Comparison of ENCODE assay signal across 11 cellular contexts in the genomic region with DNA sequence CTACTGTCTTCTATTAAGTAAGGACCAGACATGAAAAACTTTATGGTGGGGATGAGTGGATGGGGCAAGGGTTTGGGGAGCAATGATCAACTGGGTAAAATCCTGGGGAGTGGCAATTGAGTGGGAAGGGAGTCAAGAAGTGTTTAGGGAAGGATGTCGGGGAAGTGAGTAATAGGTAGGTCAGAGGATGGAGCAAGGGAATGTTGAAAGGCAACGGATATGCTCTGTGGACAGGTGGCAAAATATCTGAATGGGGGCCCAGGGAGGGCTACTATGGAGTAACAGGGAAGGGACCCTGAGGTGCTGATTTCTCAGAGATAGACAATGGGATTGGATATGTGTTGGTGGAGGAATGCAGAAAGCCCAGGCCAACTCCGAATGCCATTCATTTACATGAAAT. TPM values are rescaled to one million over a fixed set of nuclear protein-coding genes. Genes with fewer than 3 reads are reported as not detected.
DNase-seq lines count a peak whose midpoint lies in the region; ATAC-seq and TF ChIP-seq lines count a peak whose summit lies in the region.
"Had no signal": no experiment of that assay in that cellular context is flagged by ENCODE, and none has a peak within 500 bp of the region (broad histone marks: within the 10 kb centered on the region; RNA-seq: fewer than 3 reads in every experiment).

No MANE protein-coding gene starts in this region.

- H3K4me3 ChIP-seq in epithelial cell of esophagus (ENCODE audit: low read length): no peak overlapping the region
- H3K4me3 ChIP-seq: Peyer's patch had no signal

- no peaks in the 10 kb centered on the region for H3K27me3 ChIP-seq in CD4-positive, alpha-beta T cell (ENCODE audit: control insufficient read depth, insufficient read depth, low read length)
- H3K27me3 ChIP-seq: Peyer's patch had no signal

- H3K36me3 Mint-ChIP-seq in CD4-positive, alpha-beta T cell (ENCODE audit: low read depth): no peaks in the 10 kb centered on the region
- H3K36me3 Mint-ChIP-seq in progenitor cell of endocrine pancreas (ENCODE audit: insufficient read depth): no peaks in the 10 kb centered on the region

- peak overlapping the region; percentile 76 for H3K4me3 Mint-ChIP-seq in CD4-positive, alpha-beta T cell
- H3K4me3 Mint-ChIP-seq in progenitor cell of endocrine pancreas (ENCODE audit: low read depth): no peak overlapping the region

- H3K9me3 Mint-ChIP-seq in CD4-positive, alpha-beta T cell: no peaks in the 10 kb centered on the region
- no peaks in the 10 kb centered on the region for H3K9me3 Mint-ChIP-seq in progenitor cell of endocrine pancreas (ENCODE audit: low read depth)

- H3K27ac Mint-ChIP-seq in CD4-positive, alpha-beta T cell: peak overlapping the region; percentile 74
- peak overlapping the region; percentile 33 for H3K27ac Mint-ChIP-seq in progenitor cell of endocrine pancreas

- no peak for ATAC-seq in CD4-positive, alpha-beta T cell (ENCODE audit: poor library complexity)
- no peak for ATAC-seq in GM18505 (IDR thresholded peaks at IDR 0.05; ENCODE audit: unreplicated experiment)

- TF ChIP-seq CTCF in CD4-positive, alpha-beta T cell (IDR thresholded peaks at IDR 0.05): no peak
- TF ChIP-seq CTCF in epithelial cell of esophagus (IDR thresholded peaks at IDR 0.05; ENCODE audit: insufficient read depth, low read depth, low read length, missing control alignments): no peak
- TF ChIP-seq CTCF in progenitor cell of endocrine pancreas (IDR thresholded peaks at IDR 0.05; ENCODE audit: unreplicated experiment): no peak

- no peaks in the 10 kb centered on the region for H3K9me3 ChIP-seq in CD4-positive, alpha-beta T cell (ENCODE audit: control insufficient read depth, low read length)
- H3K9me3 ChIP-seq: Peyer's patch had no signal

- intact Hi-C loops in CD4-positive, alpha-beta T cell (cut with DNase I, micrococcal nuclease): no loop called here

- CTCF ChIA-PET in CD4-positive, alpha-beta T cell (lab: Charles Lee): no interaction called here

- no peak overlapping the region for H3K27ac ChIP-seq in CD4-positive, alpha-beta T cell (ENCODE audit: low read depth, low read length)

- no peak for DNase-seq in CD4-positive, alpha-beta T cell
- DNase-seq in M059J (ENCODE audit: low read depth): peak; percentile 61
- DNase-seq in epithelial cell of esophagus (ENCODE audit: low read depth): peak; percentile 75
- DNase-seq in progenitor cell of endocrine pancreas (ENCODE audit: low spot score, unreplicated experiment): no peak
- no peak for DNase-seq in NCI-H510A (lab: John Stamatoyannopoulos, UW)
- DNase-seq in NCI-H774 (lab: John Stamatoyannopoulos, UW): no peak
- no peak for DNase-seq in COLO668 (lab: John Stamatoyannopoulos, UW; ENCODE audit: unreplicated experiment)
- DNase-seq: DND-41, NCI-H1105 treated with DMSO at 0.1 percent for 48 hours, Peyer's patch had no signal

- TF ChIP-seq POLR2A in GM18505 (IDR thresholded peaks at IDR 0.05; ENCODE audit: borderline replicate concordance, extremely low read depth, insufficient read depth, insufficient read length): no peak

- POLR2A ChIA-PET in CD4-positive, alpha-beta T cell (lab: Charles Lee): interaction anchor here (3.1 kb wide), 1 partner anchor 37 kb away, joined by 22 read pairs; no protein-coding TSS in a partner anchor

- H3K27me3 Mint-ChIP-seq in CD4-positive, alpha-beta T cell: no peaks in the 10 kb centered on the region
- peaks cover 3% of the 10 kb centered on the region for H3K27me3 Mint-ChIP-seq in progenitor cell of endocrine pancreas

- H3K4me1 Mint-ChIP-seq in CD4-positive, alpha-beta T cell (ENCODE audit: low read depth): peaks cover 47% of the 10 kb centered on the region
- H3K4me1 Mint-ChIP-seq in progenitor cell of endocrine pancreas (ENCODE audit: low read depth): peaks cover 36% of the 10 kb centered on the region

RNA-seq across cellular contexts. Expression of gene FOS, which starts 21.4 kb away (rescaled TPM):
- 1,000 to 10,000 TPM; 1,565 to 1,685 TPM for total RNA-seq in CD4-positive, alpha-beta T cell
- 24.0 and 31.6 TPM in 2 replicates for total RNA-seq in M059J (2014; rRNA removed; shearing (Covaris generic))
- 73.7 and 88.8 TPM in 2 replicates for total RNA-seq in progenitor cell of endocrine pancreas

Comparison
In these comparisons a context has a peak if more than half of its experiments do, and no peak if none do; other contexts are left out.
1. DNase-seq: peak in M059J (single experiment) and epithelial cell of esophagus (single experiment); none in CD4-positive, alpha-beta T cell (0 of 10), progenitor cell of endocrine pancreas (single experiment), NCI-H510A (single experiment), NCI-H774 (single experiment) and COLO668 (single experiment).
2. RNA of gene FOS, which starts 21.4 kb away (total RNA-seq): 1,565 to 1,685 TPM in CD4-positive, alpha-beta T cell; 73.7 to 88.8 TPM in progenitor cell of endocrine pancreas and 24.0 to 31.6 TPM in M059J; every median in the first group is over 10 times any median in the second.